ENCODE assay signal across 22 cellular contexts in genomic region chr1:27330786-27331185, GRCh38. TPM values are rescaled to one million over a fixed set of nuclear protein-coding genes. Genes with fewer than 3 reads are reported as not detected.
"Had no signal": no experiment of that assay in that cellular context is flagged by ENCODE, and none has a peak within 500 bp of the region (broad histone marks: within the 10 kb centered on the region; RNA-seq: fewer than 3 reads in every experiment).

No MANE protein-coding gene starts in this region.

- DNase-seq: activated B cell treated with CpG ODN at 0.5 μM for 24 hours; activated CD4-positive, alpha-beta T cell treated with anti-CD3 and anti-CD28 coated beads, Interleukin-2, amount 50 U/mL, for 1 hour; activated effector memory CD4-positive, alpha-beta T cell treated with Interleukin-2 at 50 U/mL for 16 hours; dermis blood vessel endothelial cell; gastrocnemius medialis; islet precursor cell; naive thymus-derived CD4-positive, alpha-beta T cell; retina; stimulated activated CD4-positive, alpha-beta T cell treated with anti-CD3 and anti-CD28 coated beads, Interleukin-15, amount 100 ng/mL, for 24 hours; stimulated activated CD4-positive, alpha-beta T cell treated with anti-CD3 and anti-CD28 coated beads, Interleukin-4, amount 100 ng/mL, for 1 hour; stimulated activated naive CD4-positive, alpha-beta T cell treated with Interleukin-2 at 50 U/mL for 16 hours; SW 1271 had no signal

- H3K9me3 Mint-ChIP-seq: activated B cell treated with CpG ODN at 0.5 μM for 24 hours; naive thymus-derived CD4-positive, alpha-beta T cell; T-helper 2 cell treated with Interferon-gamma antibody and Interleukin-4, amounts not matched to agents 5 μg/mL and 100 μg/mL, for 36 hours; type B pancreatic cell had no signal

- H3K4me3 Mint-ChIP-seq: activated B cell treated with CpG ODN at 0.5 μM for 24 hours; naive thymus-derived CD4-positive, alpha-beta T cell; T-helper 2 cell treated with Interferon-gamma antibody and Interleukin-4, amounts not matched to agents 5 μg/mL and 100 μg/mL, for 36 hours; type B pancreatic cell had no signal

- H3K27me3 Mint-ChIP-seq: activated B cell treated with CpG ODN at 0.5 μM for 24 hours; naive thymus-derived CD4-positive, alpha-beta T cell; type B pancreatic cell had no signal

- ATAC-seq: gastrocnemius medialis; left lobe of liver; mucosa of descending colon; naive thymus-derived CD4-positive, alpha-beta T cell had no signal

- H3K27ac Mint-ChIP-seq: activated B cell treated with CpG ODN at 0.5 μM for 24 hours; T-helper 2 cell treated with Interferon-gamma antibody and Interleukin-4, amounts not matched to agents 5 μg/mL and 100 μg/mL, for 36 hours; type B pancreatic cell had no signal

RNA-seq across cellular contexts. Expression of gene SYTL1, which starts 11.0 kb away (rescaled TPM):
- total RNA-seq: dermis blood vessel endothelial cell, SK-MEL-5 had no signal

RNA-seq across cellular contexts. Expression of gene FCN3, which starts 43.8 kb away (rescaled TPM):
- total RNA-seq: activated B cell treated with CpG ODN at 0.5 μM for 24 hours; chondrocyte; dermis blood vessel endothelial cell; epithelial cell of proximal tubule; naive thymus-derived CD4-positive, alpha-beta T cell; SK-MEL-5; skeletal muscle tissue had no signal
- polyA plus RNA-seq: naive thymus-derived CD4-positive, alpha-beta T cell had no signal

RNA-seq across cellular contexts. Expression of gene CD164L2, which starts 52.3 kb away (rescaled TPM):
- total RNA-seq: aorta, chondrocyte, dermis blood vessel endothelial cell, epithelial cell of proximal tubule, gastrocnemius medialis, left lobe of liver, SK-MEL-5, skeletal muscle tissue, temporal lobe had no signal
- polyA plus RNA-seq: aorta; naive thymus-derived CD4-positive, alpha-beta T cell had no signal
